12 cellular contexts compared by ENCODE assay signal in the genomic region with DNA sequence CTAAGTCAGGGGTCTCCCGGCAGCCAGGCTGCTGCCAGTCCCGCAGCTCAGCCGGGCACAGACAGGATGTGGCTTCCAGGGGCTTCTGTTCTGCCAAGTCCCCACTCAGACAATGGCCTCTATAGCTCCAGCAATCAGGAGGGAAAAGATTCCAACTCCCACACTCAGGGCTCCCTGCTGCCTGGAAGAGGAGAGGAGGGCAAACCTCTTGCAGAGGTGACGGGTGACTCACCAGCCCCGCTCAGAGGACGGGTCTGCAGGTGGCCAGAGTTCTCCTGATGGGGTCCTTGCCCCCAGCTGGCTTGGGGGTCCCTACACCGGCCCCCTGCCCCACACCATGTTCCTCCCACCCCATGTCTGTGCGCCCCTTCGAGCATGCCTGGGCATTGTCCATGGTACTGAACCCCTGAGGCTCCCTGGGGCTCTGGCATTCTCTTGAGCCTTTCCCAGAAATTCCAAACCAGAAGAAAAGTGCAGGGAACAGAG. TPM values are rescaled to one million over a fixed set of nuclear protein-coding genes. Genes with fewer than 3 reads are reported as not detected.
DNase-seq lines count a peak whose midpoint lies in the region; ATAC-seq, FAIRE-seq and TF ChIP-seq lines count a peak whose summit lies in the region.
"Had no signal": no experiment of that assay in that cellular context is flagged by ENCODE, and none has a peak within 500 bp of the region (broad histone marks: within the 10 kb centered on the region; RNA-seq: fewer than 3 reads in every experiment).

No MANE protein-coding gene starts in this region.

- peaks cover 49% of the 10 kb centered on the region for H3K4me1 Mint-ChIP-seq in activated T-cell treated with anti-CD3 and anti-CD28 coated beads, Interleukin-2, amount 50 U/mL, for 4 hours (ENCODE audit: low read depth)

- H3K4me3 Mint-ChIP-seq in activated T-cell treated with anti-CD3 and anti-CD28 coated beads, Interleukin-2, amount 50 U/mL, for 4 hours, result no peak overlapping the region
- H3K4me3 Mint-ChIP-seq: dendritic cell treated with granulocyte-macrophage colony-stimulating factor and Interleukin-4, amounts not matched to agents 40 ng/mL and 50 ng/mL, for 4 days had no signal

- peaks cover 26% of the 10 kb centered on the region for H3K4me1 ChIP-seq in endothelial cell of umbilical vein (ENCODE audit: control insufficient read depth, extremely low read depth, insufficient read depth, low read length)

- H3K27ac ChIP-seq in endothelial cell of umbilical vein (ENCODE audit: insufficient read depth, low read depth, low read length) (peak overlapping the region; percentile 77), substantia nigra (ENCODE audit: low read depth, low read length, poor library complexity, severe bottlenecking) (no peak overlapping the region)

- POLR2A ChIA-PET in endothelial cell of umbilical vein (lab: Charles Lee), result no interaction called here

- H3K9me3 Mint-ChIP-seq in activated T-cell treated with anti-CD3 and anti-CD28 coated beads, Interleukin-2, amount 50 U/mL, for 4 hours, result no peaks in the 10 kb centered on the region
- H3K9me3 Mint-ChIP-seq: activated CD4-positive, alpha-beta T cell treated with anti-CD3 and anti-CD28 coated beads, Interleukin-2, amount 10 ng/mL, durations not matched to agents 24 days and 14 days; dendritic cell treated with granulocyte-macrophage colony-stimulating factor and Interleukin-4, amounts not matched to agents 40 ng/mL and 50 ng/mL, for 4 days; stimulated activated naive CD8-positive, alpha-beta T cell treated with anti-CD3 and anti-CD28 coated beads, Interleukin-15, Interleukin-2, amounts not matched to agents 100 ng/mL and 50 ng/mL, for 24 hours had no signal

- H3K9me3 ChIP-seq in endothelial cell of umbilical vein (replicated peaks; ENCODE audit: control insufficient read depth, insufficient read depth, low read length), result no peaks in the 10 kb centered on the region

- no peak overlapping the region for H2AFZ ChIP-seq in endothelial cell of umbilical vein (ENCODE audit: low read depth, low read length)

- H3K4me3 ChIP-seq in H7 (ENCODE audit: insufficient read depth, low read depth, low read length), result no peak overlapping the region
- no peak overlapping the region for H3K4me3 ChIP-seq in endothelial cell of umbilical vein (replicated peaks in 1 of 3; ENCODE audit: insufficient read depth in 1 of 3, low read depth in 1 of 3, low read length in 3 of 3)

- no peak overlapping the region for H3K9ac ChIP-seq in endothelial cell of umbilical vein (replicated peaks; ENCODE audit: extremely low read depth, insufficient read depth, low read length)

- ATAC-seq in activated T-cell treated with anti-CD3 and anti-CD28 coated beads, Interleukin-2, amount 50 U/mL, for 4 hours, result no peak

- no peak for FAIRE-seq in endothelial cell of umbilical vein (lab: Jason Lieb, UNC)

- H3K79me2 ChIP-seq in endothelial cell of umbilical vein (ENCODE audit: control insufficient read depth, insufficient read depth, low read length), result no peaks in the 10 kb centered on the region

- H3K4me2 ChIP-seq in endothelial cell of umbilical vein (ENCODE audit: insufficient read depth, low read length), result no peak overlapping the region

- H3K36me3 Mint-ChIP-seq in activated T-cell treated with anti-CD3 and anti-CD28 coated beads, Interleukin-2, amount 50 U/mL, for 4 hours (ENCODE audit: insufficient read depth), result no peaks in the 10 kb centered on the region

- CTCF ChIA-PET in endothelial cell of umbilical vein (lab: Charles Lee), result interaction anchor here (0.9 to 3.7 kb wide), 6 partner anchors 8 to 53 kb away, joined by 3 to 24 read pairs (median 9); partner anchors contain the start of gene NTSR1

- no peak for TF ChIP-seq CTCF in endothelial cell of umbilical vein (IDR thresholded peaks at IDR 0.05; ENCODE audit: extremely low read depth in 1 of 2, insufficient read depth in 1 of 2, low read depth in 1 of 2, low read length in 2 of 2)

- dilution Hi-C loops in endothelial cell of umbilical vein (cut with MboI; ENCODE audit: extremely low pct_ligation_motif_present, low sequenced_read_pairs), result no loop called here

- intact Hi-C loops in endothelial cell of umbilical vein (cut with micrococcal nuclease), result loop anchor here (2.0 kb wide), 1 partner anchor 50 kb away; no protein-coding TSS in a partner anchor

- H3K9me1 ChIP-seq in endothelial cell of umbilical vein (replicated peaks; ENCODE audit: control insufficient read depth, extremely low read depth, insufficient read depth, low read length), result no peaks in the 10 kb centered on the region

- H3K27me3 ChIP-seq in H7 (ENCODE audit: control insufficient read depth, insufficient read depth, low read length), result no peaks in the 10 kb centered on the region
- H3K27me3 ChIP-seq in endothelial cell of umbilical vein (ENCODE audit: control insufficient read depth in 2 of 2, insufficient read depth in 2 of 2, low read length in 2 of 2), result no peaks in the 10 kb centered on the region

- TF ChIP-seq POLR2A in endothelial cell of umbilical vein (IDR thresholded peaks at IDR 0.05; ENCODE audit: low read depth, low read length), result no peak

- no peaks in the 10 kb centered on the region for H3K27me3 Mint-ChIP-seq in activated T-cell treated with anti-CD3 and anti-CD28 coated beads, Interleukin-2, amount 50 U/mL, for 4 hours (ENCODE audit: low read depth)
- H3K27me3 Mint-ChIP-seq: stimulated activated naive CD8-positive, alpha-beta T cell treated with anti-CD3 and anti-CD28 coated beads, Interleukin-15, Interleukin-2, amounts not matched to agents 100 ng/mL and 50 ng/mL, for 24 hours had no signal

- DNase-seq in H7, result peak; percentile 89
- DNase-seq in endothelial cell of umbilical vein (ENCODE audit: low read depth, low spot score), result peak; percentile 28
- peak; percentile 6 for DNase-seq in retina
- DNase-seq in substantia nigra (lab: John Stamatoyannopoulos, UW), result no peak
- DNase-seq in stimulated activated CD4-positive, alpha-beta T cell treated with anti-CD3 and anti-CD28 coated beads, Interleukin-4, amount 100 ng/mL, for 24 hours, result no peak
- DNase-seq in activated T-cell treated with anti-CD3 and anti-CD28 coated beads, Interleukin-2, amount 50 U/mL, for 4 hours, result no peak
- DNase-seq: activated CD4-positive, alpha-beta T cell treated with anti-CD3 and anti-CD28 coated beads, Interleukin-2, amount 10 ng/mL, durations not matched to agents 24 days and 14 days; NCI-H774 had no signal

- H4K20me1 ChIP-seq in endothelial cell of umbilical vein (replicated peaks; ENCODE audit: control insufficient read depth, extremely low read depth, insufficient read depth, low read length), result no peaks in the 10 kb centered on the region

- no peaks in the 10 kb centered on the region for H3K36me3 ChIP-seq in H7 (replicated peaks; ENCODE audit: control insufficient read depth, insufficient read depth, low read length)
- no peaks in the 10 kb centered on the region for H3K36me3 ChIP-seq in endothelial cell of umbilical vein (ENCODE audit: control insufficient read depth in 2 of 2, extremely low read depth in 1 of 2, insufficient read depth in 2 of 2, low read length in 2 of 2)

- BruUV-seq in endothelial cell of umbilical vein (replicated peaks; lab: Mats Ljungman, UMichigan), result no TSS peak

TF ChIP-seq in PFSK-1, 5 proteins besides CTCF, POLR2A, EP300 and RAD21 (continues in another document):
- TF ChIP-seq SIN3A (IDR thresholded peaks at IDR 0.05; ENCODE audit: borderline replicate concordance, insufficient read depth, low read length), result no peak

TF ChIP-seq in endothelial cell of umbilical vein, 7 proteins besides CTCF, POLR2A, EP300 and RAD21:
- TF ChIP-seq JUN (IDR thresholded peaks at IDR 0.05; ENCODE audit: borderline replicate concordance, insufficient read depth, insufficient read length, low read depth), result no peak
- TF ChIP-seq MYC (IDR thresholded peaks at IDR 0.05; ENCODE audit: low read depth, low read length), result no peak
- TF ChIP-seq, protein P1, sequence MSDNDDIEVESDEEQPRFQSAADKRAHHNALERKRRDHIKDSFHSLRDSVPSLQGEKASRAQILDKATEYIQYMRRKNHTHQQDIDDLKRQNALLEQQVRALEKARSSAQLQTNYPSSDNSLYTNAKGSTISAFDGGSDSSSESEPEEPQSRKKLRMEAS (IDR thresholded peaks at IDR 0.05; ENCODE audit: insufficient read depth, insufficient read length), result no peak
- TF ChIP-seq GATA2 (IDR thresholded peaks at IDR 0.05; ENCODE audit: insufficient read depth, insufficient read length, low read depth, low read length), result no peak
- TF ChIP-seq POLR2AphosphoS5 (IDR thresholded peaks at IDR 0.05; ENCODE audit: insufficient read depth, low read depth, low read length), result no peak
- TF ChIP-seq EZH2 (IDR thresholded peaks at IDR 0.05; ENCODE audit: borderline replicate concordance, low read depth, low read length, severe bottlenecking), result no peak
- no peak for TF ChIP-seq FOS (IDR thresholded peaks at IDR 0.05; ENCODE audit: borderline replicate concordance, insufficient read depth, low read length)

RNA-seq across cellular contexts. Expression of gene NTSR1, which starts 32.6 kb away (rescaled TPM):
- 0.30 and 1.1 TPM in 2 replicates for total RNA-seq in H7 (2014; rRNA removed; shearing (Covaris generic))
- polyA plus RNA-seq in PFSK-1 (2012; ENCODE audit: insufficient read length, low read depth), result 0.13 TPM
- total RNA-seq in endothelial cell of umbilical vein, result 0.30 and 2.1 TPM in 2 replicates
- 0.11 and 0.14 TPM in 2 replicates for polyA plus RNA-seq in endothelial cell of umbilical vein
- 0.14 and 0.21 TPM in 2 replicates for polyA plus RNA-seq in endothelial cell of umbilical vein (2011; cell fraction: cytosol; rRNA removed)
- polyA plus RNA-seq in endothelial cell of umbilical vein (2011; cell fraction: nucleus; rRNA removed), result 0.15 and 0.20 TPM in 2 replicates
- polyA plus RNA-seq in endothelial cell of umbilical vein (2012), result 0.82 and 2.2 TPM in 2 replicates
- polyA minus RNA-seq in endothelial cell of umbilical vein, result not detected in 2 replicates
- not detected for polyA minus RNA-seq in endothelial cell of umbilical vein (2011; cell fraction: cytosol; rRNA and poly(A)+ RNA removed)
- 0.10 TPM in 1 of 2 replicates, not detected in the other for polyA minus RNA-seq in endothelial cell of umbilical vein (2011; cell fraction: nucleus; rRNA and poly(A)+ RNA removed)
- under 1 TPM in 1 of 3 donors, not detected in 2; 0.08 TPM for total RNA-seq in activated T-cell treated with anti-CD3 and anti-CD28 coated beads, Interleukin-2, amount 50 U/mL, for 4 hours
- total RNA-seq: activated CD4-positive, alpha-beta T cell treated with anti-CD3 and anti-CD28 coated beads, Interleukin-2, amount 10 ng/mL, durations not matched to agents 24 days and 14 days had no signal
- polyA plus RNA-seq: right cardiac atrium had no signal

RNA-seq across cellular contexts. Expression of gene MRGBP, which starts 55.0 kb away (rescaled TPM):
- total RNA-seq in H7 (2014; rRNA removed; shearing (Covaris generic)), result 28.3 and 28.5 TPM in 2 replicates
- 30.3 TPM for polyA plus RNA-seq in PFSK-1 (2012; ENCODE audit: insufficient read length, low read depth)
- 17.0 and 17.7 TPM in 2 replicates for total RNA-seq in endothelial cell of umbilical vein
- polyA plus RNA-seq in endothelial cell of umbilical vein, result 17.1 and 18.5 TPM in 2 replicates
- 17.5 and 18.1 TPM in 2 replicates for polyA plus RNA-seq in endothelial cell of umbilical vein (2011; cell fraction: cytosol; rRNA removed)
- polyA plus RNA-seq in endothelial cell of umbilical vein (2011; cell fraction: nucleus; rRNA removed), result 13.0 and 14.4 TPM in 2 replicates
- polyA plus RNA-seq in endothelial cell of umbilical vein (2012), result 16.1 and 16.2 TPM in 2 replicates
- 10.6 and 15.1 TPM in 2 replicates for polyA minus RNA-seq in endothelial cell of umbilical vein
- polyA minus RNA-seq in endothelial cell of umbilical vein (2011; cell fraction: cytosol; rRNA and poly(A)+ RNA removed), result 11.3 TPM
- 4.5 and 5.0 TPM in 2 replicates for polyA minus RNA-seq in endothelial cell of umbilical vein (2011; cell fraction: nucleus; rRNA and poly(A)+ RNA removed)
- total RNA-seq in activated T-cell treated with anti-CD3 and anti-CD28 coated beads, Interleukin-2, amount 50 U/mL, for 4 hours, result 10 to 100 TPM; 14.5 to 18.3 (median 18.1) TPM

Comparison
In these comparisons a context has a peak if more than half of its experiments do, and no peak if none do; other contexts are left out.
1. DNase-seq: peak in H7 (single experiment), endothelial cell of umbilical vein (single experiment) and retina (single experiment); none in substantia nigra (0 of 49), stimulated activated CD4-positive, alpha-beta T cell treated with anti-CD3 and anti-CD28 coated beads, Interleukin-4, amount 100 ng/mL, for 24 hours (single experiment) and activated T-cell treated with anti-CD3 and anti-CD28 coated beads, Interleukin-2, amount 50 U/mL, for 4 hours (single experiment).